In genomic region chr3:134425943-134426342, GRCh38 we compare ENCODE assay signal across 19 cellular contexts. TPM values are rescaled to one million over a fixed set of nuclear protein-coding genes. Genes with fewer than 3 reads are reported as not detected.
"Had no signal": no experiment of that assay in that cellular context is flagged by ENCODE, and none has a peak within 500 bp of the region (broad histone marks: within the 10 kb centered on the region; RNA-seq: fewer than 3 reads in every experiment).

No MANE protein-coding gene starts in this region.

- H3K36me3 ChIP-seq: gastrocnemius medialis, heart right ventricle, neutrophil, right atrium auricular region, transverse colon had no signal

- H3K4me3 Mint-ChIP-seq: naive thymus-derived CD4-positive, alpha-beta T cell; nephron progenitor cell; stimulated activated naive B cell treated with anti-CD40 and anti-IgM and Interleukin-4, amounts not matched to agents 10 μg/mL and 1 μg/mL and 100 μg/mL, for 72 hours; stimulated activated naive CD8-positive, alpha-beta T cell treated with anti-CD3 and anti-CD28 coated beads, Interleukin-15, amount 100 ng/mL, for 72 hours had no signal

- FAIRE-seq: islet of Langerhans had no signal

- H3K36me3 Mint-ChIP-seq: naive thymus-derived CD4-positive, alpha-beta T cell; stimulated activated naive B cell treated with anti-CD40 and anti-IgM and Interleukin-4, amounts not matched to agents 10 μg/mL and 1 μg/mL and 100 μg/mL, for 72 hours had no signal

- H3K27ac Mint-ChIP-seq: naive thymus-derived CD4-positive, alpha-beta T cell; nephron progenitor cell; stimulated activated naive B cell treated with anti-CD40 and anti-IgM and Interleukin-4, amounts not matched to agents 10 μg/mL and 1 μg/mL and 100 μg/mL, for 72 hours; stimulated activated naive CD8-positive, alpha-beta T cell treated with anti-CD3 and anti-CD28 coated beads, Interleukin-15, amount 100 ng/mL, for 72 hours had no signal

- H3K4me1 Mint-ChIP-seq: naive thymus-derived CD4-positive, alpha-beta T cell; stimulated activated naive CD8-positive, alpha-beta T cell treated with anti-CD3 and anti-CD28 coated beads, Interleukin-15, amount 100 ng/mL, for 72 hours had no signal

- ATAC-seq: gastrocnemius medialis; naive thymus-derived CD4-positive, alpha-beta T cell; stimulated activated naive B cell treated with anti-CD40 and anti-IgM and Interleukin-4, amounts not matched to agents 10 μg/mL and 1 μg/mL and 100 μg/mL, for 72 hours; stimulated activated naive CD8-positive, alpha-beta T cell treated with anti-CD3 and anti-CD28 coated beads, Interleukin-15, amount 100 ng/mL, for 72 hours had no signal

- H3K4me3 ChIP-seq: dorsolateral prefrontal cortex, gastrocnemius medialis, heart right ventricle, right atrium auricular region, testis, transverse colon had no signal

- H3K9me3 ChIP-seq: gastrocnemius medialis, heart right ventricle, neutrophil, right atrium auricular region, testis, transverse colon had no signal

- H3K27ac ChIP-seq: dorsolateral prefrontal cortex, gastrocnemius medialis, heart right ventricle, neutrophil, right atrium auricular region, testis, transverse colon had no signal

- H3K4me1 ChIP-seq: gastrocnemius medialis, right atrium auricular region, testis, transverse colon had no signal

- H3K27me3 ChIP-seq: dorsolateral prefrontal cortex, gastrocnemius medialis, heart right ventricle, right atrium auricular region, testis had no signal

- DNase-seq: cortex of kidney; dorsolateral prefrontal cortex; effector CD8-positive, alpha-beta T cell; gastrocnemius medialis; heart right ventricle; hypothalamus; mesendoderm; naive thymus-derived CD4-positive, alpha-beta T cell; nephron progenitor cell; posterior cingulate gyrus; stimulated activated CD4-positive, alpha-beta T cell treated with anti-CD3 and anti-CD28 coated beads, Interleukin-2, amount 100 ng/mL, for 24 hours; stimulated activated CD4-positive, alpha-beta T cell treated with anti-CD3 and anti-CD28 coated beads, Interleukin-4, amount 100 ng/mL, for 4 hours; stimulated activated naive B cell treated with anti-CD40 and anti-IgM and Interleukin-4, amounts not matched to agents 10 μg/mL and 1 μg/mL and 100 μg/mL, for 72 hours; stimulated activated naive CD8-positive, alpha-beta T cell treated with anti-CD3 and anti-CD28 coated beads, Interleukin-15, amount 100 ng/mL, for 72 hours; testis; transverse colon had no signal

- H3K9me3 Mint-ChIP-seq: naive thymus-derived CD4-positive, alpha-beta T cell; nephron progenitor cell; stimulated activated naive B cell treated with anti-CD40 and anti-IgM and Interleukin-4, amounts not matched to agents 10 μg/mL and 1 μg/mL and 100 μg/mL, for 72 hours; stimulated activated naive CD8-positive, alpha-beta T cell treated with anti-CD3 and anti-CD28 coated beads, Interleukin-15, amount 100 ng/mL, for 72 hours had no signal

RNA-seq across cellular contexts. Expression of gene AMOTL2, which starts 51.7 kb away (rescaled TPM):
- total RNA-seq: naive thymus-derived CD4-positive, alpha-beta T cell had no signal
